Comparison of ENCODE assay signal across 8 cellular contexts in the genomic region with DNA sequence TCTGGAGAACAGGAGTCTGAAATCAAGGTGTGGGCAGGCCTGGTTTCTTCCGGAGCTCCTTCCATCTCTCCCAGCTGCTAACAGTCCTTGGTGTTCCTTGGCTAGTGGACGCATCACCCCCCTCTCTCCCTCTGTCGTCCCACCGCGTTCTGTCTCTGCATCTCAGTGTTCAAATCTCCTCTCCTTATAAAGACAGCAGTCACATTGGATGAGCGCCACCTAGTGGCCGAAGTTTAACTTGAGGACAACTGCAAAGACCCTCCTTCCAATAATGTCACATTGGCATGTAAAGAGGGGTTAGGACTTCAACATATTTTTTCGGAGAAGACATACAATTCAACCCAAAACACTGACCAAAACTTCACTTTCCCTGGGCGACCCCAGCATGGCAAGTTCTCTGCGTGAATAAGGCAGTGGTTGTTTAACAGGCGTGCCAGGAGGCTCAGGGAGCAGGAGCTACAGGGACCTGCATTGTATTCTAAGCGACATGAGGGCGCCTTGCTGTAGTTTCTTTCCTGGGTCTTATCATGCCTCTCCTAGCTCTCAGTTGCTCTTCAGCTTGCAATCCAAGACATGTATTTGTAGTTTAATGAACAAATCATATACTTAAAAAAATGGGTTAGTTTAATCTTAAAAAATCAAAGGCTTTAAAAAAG. TPM values are rescaled to one million over a fixed set of nuclear protein-coding genes. Genes with fewer than 3 reads are reported as not detected.
A peak's percentile ranks its signal among the peaks of the same experiment; 100 is the strongest.
DNase-seq lines count a peak whose midpoint lies in the region; ATAC-seq and TF ChIP-seq lines count a peak whose summit lies in the region.

No MANE protein-coding gene starts in this region.

- no peak overlapping the region for H3K4me3 ChIP-seq in AG10803 (ENCODE audit: low read length)
- H3K4me3 ChIP-seq in endodermal cell (ENCODE audit: low read length), result no peak overlapping the region

- ATAC-seq in GM18870 (IDR thresholded peaks at IDR 0.05; ENCODE audit: unreplicated experiment) (peak; percentile 75), HG03469 (IDR thresholded peaks at IDR 0.05; ENCODE audit: unreplicated experiment) (peak; percentile 75)

- H3K4me1 ChIP-seq in endodermal cell (ENCODE audit: control insufficient read depth, insufficient read depth, low read length), result peaks cover 4% of the 10 kb centered on the region

- 33 to 43% methylated on average over 9 to 13 of the region's 13 CpGs for WGBS in endodermal cell (ENCODE audit: insufficient coverage in 1 of 2, insufficient read length in 1 of 2), 2 experiments

- H3K9ac ChIP-seq in endodermal cell (ENCODE audit: extremely low read depth, low read length, poor library complexity, severe bottlenecking), result no peak overlapping the region

- no peaks in the 10 kb centered on the region for H3K9me3 ChIP-seq in endodermal cell (ENCODE audit: control insufficient read depth, low read length)

- H3K27me3 ChIP-seq in endodermal cell (ENCODE audit: control insufficient read depth, insufficient read depth, low read length, poor library complexity, severe bottlenecking), result no peaks in the 10 kb centered on the region

- TF ChIP-seq CTCF in AG10803 (conservative IDR thresholded peaks at IDR 0.05; ENCODE audit: low read length) (peak; percentile 88), endodermal cell (conservative IDR thresholded peaks at IDR 0.05) (peak; percentile 96)

- peaks cover 25% of the 10 kb centered on the region for H3K4me1 Mint-ChIP-seq in endodermal cell

- no peak overlapping the region for H3K4me3 Mint-ChIP-seq in endodermal cell

- no peaks in the 10 kb centered on the region for H3K27me3 Mint-ChIP-seq in endodermal cell (ENCODE audit: insufficient read depth)

- peak overlapping the region; percentile 4 for H3K27ac Mint-ChIP-seq in endodermal cell

- no peak overlapping the region for H3K27ac ChIP-seq in endodermal cell (ENCODE audit: low read depth, low read length)

- DNase-seq in AG10803 (ENCODE audit: low read depth) (peak; percentile 76), NCI-H748 treated with DMSO at 0.1 percent for 48 hours (lab: John Stamatoyannopoulos, UW) (peak; percentile 97), endodermal cell (peak; percentile 95), myocyte (ENCODE audit: low read depth) (peak; percentile 88)
- peak; percentile 22 to 38 for DNase-seq in activated CD4-positive, alpha-beta T cell treated with anti-CD3 and anti-CD28 coated beads, Interleukin-2, amount 50 U/mL, for 4 hours
- DNase-seq in stimulated activated naive CD4-positive, alpha-beta T cell treated with Interleukin-2 at 50 U/mL for 16 hours (lab: John Stamatoyannopoulos, UW), result peak; percentile 3

- H3K36me3 ChIP-seq in endodermal cell (ENCODE audit: control insufficient read depth, insufficient read depth, low read length), result no peaks in the 10 kb centered on the region

- H3K36me3 Mint-ChIP-seq in endodermal cell (ENCODE audit: low read depth), result peaks cover 3% of the 10 kb centered on the region

- H3K9me3 Mint-ChIP-seq in endodermal cell, result peaks cover 3% of the 10 kb centered on the region

RNA-seq across cellular contexts. Expression of a gene that starts 27.9 kb away (rescaled TPM):
- total RNA-seq in endodermal cell (10 to 100 TPM; 60.3 to 63.0 TPM), myocyte (69.7 and 80.7 TPM in 2 replicates)
- polyA plus RNA-seq in endodermal cell (2013, experiment 1 of 2), result 230 TPM
- polyA plus RNA-seq in endodermal cell (2013, experiment 2 of 2), result 203 TPM
- 98.9 TPM for polyA plus RNA-seq in myocyte (2012)

Comparison
In these comparisons a context has a peak if more than half of its experiments do, and no peak if none do; other contexts are left out.
1. DNase-seq: peak in every context shown above with its lines; median percentile 97 in NCI-H748 treated with DMSO at 0.1 percent for 48 hours; 95 in endodermal cell; 88 in myocyte; 76 in AG10803; 30 in activated CD4-positive, alpha-beta T cell treated with anti-CD3 and anti-CD28 coated beads, Interleukin-2, amount 50 U/mL, for 4 hours; 3 in stimulated activated naive CD4-positive, alpha-beta T cell treated with Interleukin-2 at 50 U/mL for 16 hours.